In genomic region chr6:158047120-158047518, GRCh38 we compare ENCODE assay signal across 9 cellular contexts.
DNase-seq lines count a peak whose midpoint lies in the region; TF ChIP-seq lines count a peak whose summit lies in the region.
"Had no signal": no experiment of that assay in that cellular context is flagged by ENCODE, and none has a peak within 500 bp of the region (broad histone marks: within the 10 kb centered on the region; RNA-seq: fewer than 3 reads in every experiment).

No MANE protein-coding gene starts in this region.

- TF ChIP-seq CTCF in coronary artery (IDR thresholded peaks at IDR 0.05) (no peak), tibial nerve (IDR thresholded peaks at IDR 0.05) (no peak)

- no peak overlapping the region for H3K27ac ChIP-seq in CD8-positive, alpha-beta memory T cell (ENCODE audit: low read depth, low read length)
- H3K27ac ChIP-seq in coronary artery = no peak overlapping the region
- no peak overlapping the region for H3K27ac ChIP-seq in tibial nerve
- H3K27ac ChIP-seq: colonic mucosa had no signal

- no peaks in the 10 kb centered on the region for H3K9me3 ChIP-seq in CD8-positive, alpha-beta memory T cell (ENCODE audit: low read length)
- no peaks in the 10 kb centered on the region for H3K9me3 ChIP-seq in tibial nerve
- H3K9me3 ChIP-seq: colonic mucosa had no signal

- no peaks in the 10 kb centered on the region for H3K27me3 ChIP-seq in CD8-positive, alpha-beta memory T cell (ENCODE audit: insufficient read depth, low read length, poor library complexity, severe bottlenecking)
- no peaks in the 10 kb centered on the region for H3K27me3 ChIP-seq in tibial nerve
- H3K27me3 ChIP-seq: colonic mucosa had no signal

- no peak for TF ChIP-seq POLR2A in tibial nerve (IDR thresholded peaks at IDR 0.05)

- peak overlapping the region in 6 of 8 donors; percentile 16 to 80 (median 25) for H3K27ac Mint-ChIP-seq in CD8-positive, alpha-beta memory T cell
- peak overlapping the region; percentile 64 for H3K27ac Mint-ChIP-seq in activated CD4-positive, alpha-beta T cell treated with anti-CD3 and anti-CD28 coated beads, Interleukin-2, amount 10 ng/mL, durations not matched to agents 24 days and 14 days

- H3K36me3 Mint-ChIP-seq in CD8-positive, alpha-beta memory T cell = peaks cover 5 to 35% (median 7%) of the 10 kb centered on the region in 3 donors
- H3K36me3 Mint-ChIP-seq in activated CD4-positive, alpha-beta T cell treated with anti-CD3 and anti-CD28 coated beads, Interleukin-2, amount 10 ng/mL, durations not matched to agents 24 days and 14 days (ENCODE audit: low read depth) = peaks cover 38% of the 10 kb centered on the region

- no peaks in the 10 kb centered on the region for H3K27me3 Mint-ChIP-seq in CD8-positive, alpha-beta memory T cell
- no peaks in the 10 kb centered on the region for H3K27me3 Mint-ChIP-seq in activated CD4-positive, alpha-beta T cell treated with anti-CD3 and anti-CD28 coated beads, Interleukin-2, amount 10 ng/mL, durations not matched to agents 24 days and 14 days

- peak in 3 of 5 donors; percentile 36 to 55 (median 39) for DNase-seq in CD8-positive, alpha-beta memory T cell
- peak; percentile 85 for DNase-seq in activated CD4-positive, alpha-beta T cell treated with anti-CD3 and anti-CD28 coated beads, Interleukin-2, amount 10 ng/mL, durations not matched to agents 24 days and 14 days
- peak; percentile 72 for DNase-seq in coronary artery (ENCODE audit: low spot score)
- DNase-seq in stimulated activated CD4-positive, alpha-beta T cell treated with anti-CD3 and anti-CD28 coated beads, Interleukin-4, amount 100 ng/mL, for 1 hour = peak; percentile 61
- no peak for DNase-seq in NCI-H2029 treated with DMSO at 0.1 percent for 48 hours (lab: John Stamatoyannopoulos, UW)
- DNase-seq in GF-D8 (lab: John Stamatoyannopoulos, UW) = no peak
- DNase-seq in tibial nerve (ENCODE audit: low spot score in 2 of 2) = no peak
- no peak for DNase-seq in NOMO-1 (lab: John Stamatoyannopoulos, UW; ENCODE audit: unreplicated experiment in 2 of 2)
- DNase-seq: colonic mucosa had no signal

- peak overlapping the region; percentile 7 for H3K4me3 ChIP-seq in CD8-positive, alpha-beta memory T cell (ENCODE audit: low read length)
- no peak overlapping the region for H3K4me3 ChIP-seq in coronary artery
- no peak overlapping the region for H3K4me3 ChIP-seq in tibial nerve
- H3K4me3 ChIP-seq: colonic mucosa had no signal

- intact Hi-C loops in activated CD4-positive, alpha-beta T cell treated with anti-CD3 and anti-CD28 coated beads, Interleukin-2, amount 10 ng/mL, durations not matched to agents 24 days and 14 days (cut with micrococcal nuclease) = loop anchor here (2.0 to 5.0 kb wide), 2 partner anchors 20 to 65 kb away; partner anchors contain the start of gene SYNJ2

- peaks cover 17% of the 10 kb centered on the region for H3K4me1 ChIP-seq in CD8-positive, alpha-beta memory T cell (ENCODE audit: insufficient read depth, low read length)
- H3K4me1 ChIP-seq in tibial nerve = no peaks in the 10 kb centered on the region
- H3K4me1 ChIP-seq: colonic mucosa had no signal

- no peaks in the 10 kb centered on the region for H3K9me3 Mint-ChIP-seq in CD8-positive, alpha-beta memory T cell
- H3K9me3 Mint-ChIP-seq in activated CD4-positive, alpha-beta T cell treated with anti-CD3 and anti-CD28 coated beads, Interleukin-2, amount 10 ng/mL, durations not matched to agents 24 days and 14 days = peaks cover 3% of the 10 kb centered on the region

- peaks cover 14 to 17% (median 16%) of the 10 kb centered on the region in 3 donors for H3K4me1 Mint-ChIP-seq in CD8-positive, alpha-beta memory T cell
- peaks cover 34% of the 10 kb centered on the region for H3K4me1 Mint-ChIP-seq in activated CD4-positive, alpha-beta T cell treated with anti-CD3 and anti-CD28 coated beads, Interleukin-2, amount 10 ng/mL, durations not matched to agents 24 days and 14 days

- CTCF ChIA-PET in CD8-positive, alpha-beta memory T cell (lab: Charles Lee) = interaction anchor here (1.0 to 2.1 kb wide), 2 partner anchors 16 to 21 kb away, joined by 3 to 9 read pairs; no protein-coding TSS in a partner anchor

- no peaks in the 10 kb centered on the region for H3K36me3 ChIP-seq in CD8-positive, alpha-beta memory T cell (ENCODE audit: insufficient read depth, low read length)
- peaks cover 0 to 16% (median 0%) of the 10 kb centered on the region in 3 donors for H3K36me3 ChIP-seq in tibial nerve
- H3K36me3 ChIP-seq: colonic mucosa had no signal

- TF ChIP-seq EP300 in tibial nerve (IDR thresholded peaks at IDR 0.05) = no peak

- WGBS in tibial nerve, 2 donors = 80 to 85% methylated on average over 10 of the region's 10 CpGs

- H3K4me3 Mint-ChIP-seq in CD8-positive, alpha-beta memory T cell = peak overlapping the region in 4 of 7 donors; percentile 34 to 49 (median 40)
- peak overlapping the region; percentile 55 for H3K4me3 Mint-ChIP-seq in activated CD4-positive, alpha-beta T cell treated with anti-CD3 and anti-CD28 coated beads, Interleukin-2, amount 10 ng/mL, durations not matched to agents 24 days and 14 days

- POLR2A ChIA-PET in CD8-positive, alpha-beta memory T cell (lab: Charles Lee) = no interaction called here

Comparison
In these comparisons a context has a peak if more than half of its experiments do, and no peak if none do; other contexts are left out.
1. DNase-seq: peak in CD8-positive, alpha-beta memory T cell (3 of 5), activated CD4-positive, alpha-beta T cell treated with anti-CD3 and anti-CD28 coated beads, Interleukin-2, amount 10 ng/mL, durations not matched to agents 24 days and 14 days (single experiment), coronary artery (single experiment) and stimulated activated CD4-positive, alpha-beta T cell treated with anti-CD3 and anti-CD28 coated beads, Interleukin-4, amount 100 ng/mL, for 1 hour (single experiment); none in NCI-H2029 treated with DMSO at 0.1 percent for 48 hours (single experiment), GF-D8 (single experiment), tibial nerve (0 of 2) and NOMO-1 (0 of 2).